Comparison of ENCODE assay signal across 8 cellular contexts in genomic region chr1:246608616-246609376, GRCh38. TPM values are rescaled to one million over a fixed set of nuclear protein-coding genes. Genes with fewer than 3 reads are reported as not detected.
DNase-seq lines count a peak whose midpoint lies in the region; ATAC-seq and TF ChIP-seq lines count a peak whose summit lies in the region.

No MANE protein-coding gene starts in this region.

- H3K36me3 Mint-ChIP-seq in activated T-cell treated with anti-CD3 and anti-CD28 coated beads, Interleukin-2, amount 50 U/mL, for 24 hours (ENCODE audit: low read depth) = peaks cover 37% of the 10 kb centered on the region

- DNase-seq in BJ (ENCODE audit: low read depth) (peak; percentile 74), NCI-H2029 (lab: John Stamatoyannopoulos, UW) (peak; percentile 94), Right ventricle myocardium superior (peak; percentile 72), renal cortical epithelial cell (ENCODE audit: low read depth) (peak; percentile 95), RPMI8226 (no peak)
- peak; percentile 47 for DNase-seq in activated T-cell treated with anti-CD3 and anti-CD28 coated beads, Interleukin-2, amount 50 U/mL, for 24 hours

- no peaks in the 10 kb centered on the region for H3K9me3 Mint-ChIP-seq in activated T-cell treated with anti-CD3 and anti-CD28 coated beads, Interleukin-2, amount 50 U/mL, for 24 hours

- POLR2A ChIA-PET in BJ (lab: Charles Lee) = interaction anchor here (0.5 to 0.7 kb wide), 2 partner anchors 24 to 30 kb away, joined by 3 read pairs; no protein-coding TSS in a partner anchor

- H3K27ac Mint-ChIP-seq in activated T-cell treated with anti-CD3 and anti-CD28 coated beads, Interleukin-2, amount 50 U/mL, for 24 hours = peak overlapping the region; percentile 78

- CTCF ChIA-PET in BJ (lab: Yijun Ruan, JAX) = interaction anchor here (0.8 to 1.4 kb wide), 5 partner anchors 9 to 99 kb away, joined by 3 to 5 read pairs (median 3); no protein-coding TSS in a partner anchor

- no peaks in the 10 kb centered on the region for H3K36me3 ChIP-seq in BJ (ENCODE audit: control insufficient read depth, insufficient read depth, low read length)

- peak; percentile 32; the same call in 1 of the 2 replicates for TF ChIP-seq CTCF in BJ (IDR thresholded peaks at IDR 0.05; ENCODE audit: insufficient read depth, low read depth, low read length)

- peaks cover 61% of the 10 kb centered on the region for H3K4me1 Mint-ChIP-seq in activated T-cell treated with anti-CD3 and anti-CD28 coated beads, Interleukin-2, amount 50 U/mL, for 24 hours (ENCODE audit: low read depth)

- no peaks in the 10 kb centered on the region for H3K27me3 Mint-ChIP-seq in activated T-cell treated with anti-CD3 and anti-CD28 coated beads, Interleukin-2, amount 50 U/mL, for 24 hours

- no peak overlapping the region for H3K4me3 Mint-ChIP-seq in activated T-cell treated with anti-CD3 and anti-CD28 coated beads, Interleukin-2, amount 50 U/mL, for 24 hours

- H3K4me3 ChIP-seq in BJ (ENCODE audit: low read depth, low read length) = no peak overlapping the region

- H3K27me3 ChIP-seq in BJ (ENCODE audit: control insufficient read depth, insufficient read depth, low read length) = no peaks in the 10 kb centered on the region

- ATAC-seq in GM19438 (IDR thresholded peaks at IDR 0.05; ENCODE audit: low read depth, unreplicated experiment) (peak; percentile 66), Right ventricle myocardium superior (ENCODE audit: poor library complexity) (peak; percentile 90), GM21619 (IDR thresholded peaks at IDR 0.05; ENCODE audit: unreplicated experiment) (no peak)

- intact Hi-C loops in Right ventricle myocardium superior (cut with DNase I) = no loop called here

RNA-seq across cellular contexts. Expression of gene CNST, which starts 42.5 kb away (rescaled TPM):
- 29.7 and 41.2 TPM in 2 replicates for polyA plus RNA-seq in BJ (2011; rRNA removed)
- 38.2 and 42.7 TPM in 2 replicates for polyA minus RNA-seq in BJ (2011; rRNA and poly(A)+ RNA removed)
- total RNA-seq in Right ventricle myocardium superior (21.0 TPM), renal cortical epithelial cell (13.0 and 27.1 TPM in 2 replicates)

RNA-seq across cellular contexts. Expression of gene TFB2M, which starts 42.7 kb away (rescaled TPM):
- 10.9 and 17.4 TPM in 2 replicates for polyA plus RNA-seq in BJ (2011; rRNA removed)
- 4.6 and 5.4 TPM in 2 replicates for polyA minus RNA-seq in BJ (2011; rRNA and poly(A)+ RNA removed)
- total RNA-seq in Right ventricle myocardium superior (18.6 TPM), renal cortical epithelial cell (20.8 and 26.9 TPM in 2 replicates)
